Comparison of ENCODE assay signal across 9 cellular contexts in the genomic region with DNA sequence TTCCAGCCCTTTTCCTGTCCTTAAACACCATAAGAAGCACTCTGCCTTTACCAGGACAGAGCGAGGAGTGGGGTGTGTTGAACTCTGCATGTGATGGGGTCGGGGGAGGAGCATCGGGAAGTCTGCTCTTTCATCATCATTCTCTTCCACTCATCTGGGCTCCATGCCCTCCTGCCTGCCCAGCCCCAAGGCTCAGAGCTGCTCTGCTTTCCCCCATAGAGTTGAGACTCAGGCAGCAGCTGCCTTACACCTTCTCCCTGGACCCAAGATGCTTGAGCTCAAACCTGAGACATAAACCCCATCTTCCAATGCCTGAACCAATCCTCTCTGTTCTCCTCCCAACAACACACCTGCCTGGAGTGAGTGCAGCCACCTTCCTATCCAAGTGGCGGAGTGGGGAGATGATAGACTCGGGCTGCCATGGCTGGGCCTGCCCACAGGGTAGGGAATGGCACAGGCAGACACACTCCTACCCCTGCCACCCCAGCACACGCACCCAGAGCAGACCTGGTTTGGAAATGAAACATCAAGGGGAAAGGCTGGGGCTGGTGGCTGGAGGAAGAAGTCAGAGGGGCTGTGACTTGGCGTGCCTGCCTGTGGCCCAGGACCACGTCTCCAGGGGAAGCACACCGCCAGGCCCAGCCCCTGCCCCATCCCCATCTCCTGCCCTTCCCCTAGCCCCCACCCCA. TPM values are rescaled to one million over a fixed set of nuclear protein-coding genes. Genes with fewer than 3 reads are reported as not detected.
A peak's percentile ranks its signal among the peaks of the same experiment; 100 is the strongest.
DNase-seq lines count a peak whose midpoint lies in the region; ATAC-seq, FAIRE-seq and TF ChIP-seq lines count a peak whose summit lies in the region.
"Had no signal": no experiment of that assay in that cellular context is flagged by ENCODE, and none has a peak within 500 bp of the region (broad histone marks: within the 10 kb centered on the region; RNA-seq: fewer than 3 reads in every experiment).

No MANE protein-coding gene starts in this region.

- H3K4me1 ChIP-seq in Peyer's patch (peaks cover 0 to 46% (median 35%) of the 10 kb centered on the region in 4 donors), endothelial cell of umbilical vein (ENCODE audit: control insufficient read depth, extremely low read depth, insufficient read depth, low read length) (no peaks in the 10 kb centered on the region), neutrophil (ENCODE audit: control insufficient read depth in 1 of 2, insufficient read depth in 1 of 2, low read depth in 1 of 2, low read length in 1 of 2) (peaks cover 36 to 41% of the 10 kb centered on the region in 2 experiments)

- H3K36me3 ChIP-seq in Peyer's patch (no peaks in the 10 kb centered on the region), endothelial cell of umbilical vein (ENCODE audit: control insufficient read depth in 2 of 2, extremely low read depth in 1 of 2, insufficient read depth in 2 of 2, low read length in 2 of 2) (no peaks in the 10 kb centered on the region), neutrophil (peaks cover 31% of the 10 kb centered on the region)

- TF ChIP-seq CTCF in GM12864 (IDR thresholded peaks at IDR 0.05; ENCODE audit: low read depth, low read length, missing control alignments): no peak
- TF ChIP-seq CTCF in Peyer's patch (IDR thresholded peaks at IDR 0.05): no peak
- TF ChIP-seq CTCF in endothelial cell of umbilical vein (IDR thresholded peaks at IDR 0.05; ENCODE audit: extremely low read depth in 1 of 2, insufficient read depth in 1 of 2, low read depth in 1 of 2, low read length in 2 of 2): no peak
- TF ChIP-seq CTCF in neutrophil (IDR thresholded peaks at IDR 0.05): no peak
- TF ChIP-seq CTCF in WTC11 (IDR thresholded peaks at IDR 0.05): no peak

- no peaks in the 10 kb centered on the region for H3K79me2 ChIP-seq in endothelial cell of umbilical vein (ENCODE audit: control insufficient read depth, insufficient read depth, low read length)

- ATAC-seq in WTC11: no peak
- ATAC-seq in HG02981 (IDR thresholded peaks at IDR 0.05; ENCODE audit: unreplicated experiment): no peak

- H3K9me3 Mint-ChIP-seq in WTC11: no peaks in the 10 kb centered on the region

- no peak overlapping the region for H3K4me3 Mint-ChIP-seq in WTC11

- H3K36me3 Mint-ChIP-seq in WTC11: no peaks in the 10 kb centered on the region

- intact Hi-C loops in endothelial cell of umbilical vein (cut with micrococcal nuclease): loop anchor here (1.0 to 2.0 kb wide), 2 partner anchors 28 to 69 kb away; partner anchors contain the start of gene TFEB

- H3K9ac ChIP-seq in endothelial cell of umbilical vein (replicated peaks; ENCODE audit: extremely low read depth, insufficient read depth, low read length): no peak overlapping the region

- CTCF ChIA-PET in endothelial cell of umbilical vein (lab: Charles Lee): interaction anchor here (0.7 to 2.6 kb wide), 7 partner anchors 19 to 69 kb away, joined by 3 to 13 read pairs (median 5); no protein-coding TSS in a partner anchor
- CTCF ChIA-PET in WTC11 (lab: Charles Lee): interaction anchor here (0.6 to 4.6 kb wide), 16 partner anchors 10 to 279 kb away, joined by 3 to 39 read pairs (median 12); partner anchors contain the start of genes FRS3, TFEB and TOMM6

- H3K4me3 ChIP-seq in GM12864 (ENCODE audit: low read depth, low read length) (peak overlapping the region; percentile 31), Peyer's patch (peak overlapping the region in 1 of 4 donors; percentile 37), endothelial cell of umbilical vein (replicated peaks in 1 of 3; ENCODE audit: insufficient read depth in 1 of 3, low read depth in 1 of 3, low read length in 3 of 3) (no peak overlapping the region), neutrophil (ENCODE audit: low read depth in 1 of 2, low read length in 1 of 2) (peak overlapping the region in 1 of 2 experiments; percentile 53)

- H3K27me3 ChIP-seq in Peyer's patch (no peaks in the 10 kb centered on the region), endothelial cell of umbilical vein (ENCODE audit: control insufficient read depth in 2 of 2, insufficient read depth in 2 of 2, low read length in 2 of 2) (no peaks in the 10 kb centered on the region), neutrophil (no peaks in the 10 kb centered on the region)

- no peak for TF ChIP-seq POLR2A in Peyer's patch (IDR thresholded peaks at IDR 0.05)
- no peak for TF ChIP-seq POLR2A in endothelial cell of umbilical vein (IDR thresholded peaks at IDR 0.05; ENCODE audit: low read depth, low read length)

- no peaks in the 10 kb centered on the region for H4K20me1 ChIP-seq in endothelial cell of umbilical vein (replicated peaks; ENCODE audit: control insufficient read depth, extremely low read depth, insufficient read depth, low read length)

- peak; percentile 28 for FAIRE-seq in endothelial cell of umbilical vein (lab: Jason Lieb, UNC)

- no peak overlapping the region for H3K4me2 ChIP-seq in endothelial cell of umbilical vein (ENCODE audit: insufficient read depth, low read length)

- BruUV-seq in endothelial cell of umbilical vein (replicated peaks; lab: Mats Ljungman, UMichigan): no TSS peak

- DNase-seq in GM12864 (ENCODE audit: low read depth) (no peak), Peyer's patch (peak in 1 of 3 donors; percentile 50), endothelial cell of umbilical vein (ENCODE audit: low read depth, low spot score) (no peak), WTC11 (ENCODE audit: low spot score) (no peak), Kasumi-1 (lab: John Stamatoyannopoulos, UW) (no peak)
- no peak for DNase-seq in activated CD4-positive, CD25-positive, alpha-beta regulatory T cell treated with anti-CD3 and anti-CD28 coated beads, Interleukin-2, amount 50 U/mL, for 72 hours

- no peaks in the 10 kb centered on the region for H3K9me3 ChIP-seq in Peyer's patch
- H3K9me3 ChIP-seq in endothelial cell of umbilical vein (replicated peaks; ENCODE audit: control insufficient read depth, insufficient read depth, low read length): no peaks in the 10 kb centered on the region
- H3K9me3 ChIP-seq in neutrophil: no peaks in the 10 kb centered on the region

- no peaks in the 10 kb centered on the region for H3K9me1 ChIP-seq in endothelial cell of umbilical vein (replicated peaks; ENCODE audit: control insufficient read depth, extremely low read depth, insufficient read depth, low read length)

- H3K4me1 Mint-ChIP-seq in WTC11: peaks cover 4% of the 10 kb centered on the region

- POLR2A ChIA-PET in endothelial cell of umbilical vein (lab: Charles Lee) (no interaction called here), WTC11 (lab: Charles Lee) (no interaction called here)

- no peaks in the 10 kb centered on the region for H3K27me3 Mint-ChIP-seq in WTC11 (ENCODE audit: low read depth)

- peak overlapping the region; percentile 54 to 88 (median 63) for H3K27ac ChIP-seq in Peyer's patch
- no peak overlapping the region for H3K27ac ChIP-seq in endothelial cell of umbilical vein (ENCODE audit: insufficient read depth, low read depth, low read length)
- H3K27ac ChIP-seq in neutrophil: peak overlapping the region; percentile 85

- no peak overlapping the region for H3K27ac Mint-ChIP-seq in WTC11

- H2AFZ ChIP-seq in endothelial cell of umbilical vein (ENCODE audit: low read depth, low read length): no peak overlapping the region

- dilution Hi-C loops in endothelial cell of umbilical vein (cut with MboI; ENCODE audit: extremely low pct_ligation_motif_present, low sequenced_read_pairs): no loop called here

TF ChIP-seq in endothelial cell of umbilical vein, 7 proteins besides CTCF, POLR2A, EP300 and RAD21:
- no peak for TF ChIP-seq POLR2AphosphoS5 (IDR thresholded peaks at IDR 0.05; ENCODE audit: insufficient read depth, low read depth, low read length)
- TF ChIP-seq FOS (IDR thresholded peaks at IDR 0.05; ENCODE audit: borderline replicate concordance, insufficient read depth, low read length): no peak
- TF ChIP-seq JUN (IDR thresholded peaks at IDR 0.05; ENCODE audit: borderline replicate concordance, insufficient read depth, insufficient read length, low read depth): no peak
- TF ChIP-seq MYC (IDR thresholded peaks at IDR 0.05; ENCODE audit: low read depth, low read length): no peak
- TF ChIP-seq EZH2 (IDR thresholded peaks at IDR 0.05; ENCODE audit: borderline replicate concordance, low read depth, low read length, severe bottlenecking): no peak

TF ChIP-seq in WTC11, 78 proteins besides CTCF, POLR2A, EP300 and RAD21 (continues in another document):
- TF ChIP-seq CREB1 (CRISPR knock-in tag; IDR thresholded peaks at IDR 0.05) (no peak), GRHL2 (CRISPR knock-in tag; IDR thresholded peaks at IDR 0.05; ENCODE audit: insufficient replicate concordance, severe bottlenecking) (no peak), FOXJ3 (CRISPR knock-in tag; IDR thresholded peaks at IDR 0.05; ENCODE audit: borderline replicate concordance) (no peak), ZBTB43 (CRISPR knock-in tag; IDR thresholded peaks at IDR 0.05) (no peak), NFATC4 (CRISPR knock-in tag; IDR thresholded peaks at IDR 0.05) (no peak)

RNA-seq across cellular contexts. Expression of gene TFEB, which starts 28.4 kb away (rescaled TPM):
- total RNA-seq in Peyer's patch: 10 to 100 TPM; 17.6 to 47.9 (median 22.9) TPM
- 4.9 and 5.5 TPM in 2 replicates for total RNA-seq in endothelial cell of umbilical vein
- 6.6 and 8.4 TPM in 2 replicates for polyA plus RNA-seq in endothelial cell of umbilical vein
- 3.7 and 4.9 TPM in 2 replicates for polyA plus RNA-seq in endothelial cell of umbilical vein (2011; cell fraction: cytosol; rRNA removed)
- polyA plus RNA-seq in endothelial cell of umbilical vein (2011; cell fraction: nucleus; rRNA removed): 3.6 and 4.2 TPM in 2 replicates
- 4.1 and 5.2 TPM in 2 replicates for polyA plus RNA-seq in endothelial cell of umbilical vein (2012)
- 4.0 and 4.9 TPM in 2 replicates for polyA minus RNA-seq in endothelial cell of umbilical vein
- 8.7 TPM for polyA minus RNA-seq in endothelial cell of umbilical vein (2011; cell fraction: cytosol; rRNA and poly(A)+ RNA removed)
- 3.2 TPM in 2 replicates for polyA minus RNA-seq in endothelial cell of umbilical vein (2011; cell fraction: nucleus; rRNA and poly(A)+ RNA removed)
- 3.1 to 3.9 TPM (median 3.3 TPM) in 3 replicates for total RNA-seq in WTC11 (2021)

RNA-seq across cellular contexts. Expression of gene PGC, which starts 40.2 kb away (rescaled TPM):
- total RNA-seq in Peyer's patch: not detected
- total RNA-seq in endothelial cell of umbilical vein: not detected in 2 replicates
- polyA plus RNA-seq in endothelial cell of umbilical vein: not detected in 2 replicates
- not detected in 2 replicates for polyA plus RNA-seq in endothelial cell of umbilical vein (2011; cell fraction: cytosol; rRNA removed)
- polyA plus RNA-seq in endothelial cell of umbilical vein (2011; cell fraction: nucleus; rRNA removed): not detected in 2 replicates
- not detected in 2 replicates for polyA plus RNA-seq in endothelial cell of umbilical vein (2012)
- polyA minus RNA-seq in endothelial cell of umbilical vein: not detected in 2 replicates
- polyA minus RNA-seq in endothelial cell of umbilical vein (2011; cell fraction: cytosol; rRNA and poly(A)+ RNA removed): not detected
- polyA minus RNA-seq in endothelial cell of umbilical vein (2011; cell fraction: nucleus; rRNA and poly(A)+ RNA removed): not detected in 2 replicates
- total RNA-seq in WTC11 (2021): 0.55 to 0.63 TPM (median 0.62 TPM) in 3 replicates
- total RNA-seq: liver had no signal
